Comparison of ENCODE assay signal across 12 cellular contexts in the genomic region with DNA sequence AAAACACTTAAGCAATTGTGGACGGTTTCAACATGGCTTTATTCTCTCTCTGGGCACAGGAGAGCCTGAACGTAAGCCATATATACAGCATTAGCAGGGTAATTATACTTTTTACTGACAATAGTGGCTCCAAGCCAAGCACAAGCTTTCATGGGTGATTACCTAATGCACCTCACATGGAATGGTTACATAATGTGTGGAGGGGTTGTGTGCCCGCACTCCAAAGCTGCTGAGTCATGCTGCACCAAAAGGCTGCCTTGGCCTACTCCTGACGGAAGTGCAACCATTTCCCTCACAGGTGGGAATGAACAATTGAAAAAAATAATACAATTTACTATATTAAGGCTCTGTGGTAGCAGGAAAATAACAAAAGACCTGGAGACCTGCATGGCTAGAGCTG.
DNase-seq lines count a peak whose midpoint lies in the region; ATAC-seq and TF ChIP-seq lines count a peak whose summit lies in the region.
"Had no signal": no experiment of that assay in that cellular context is flagged by ENCODE, and none has a peak within 500 bp of the region (broad histone marks: within the 10 kb centered on the region; RNA-seq: fewer than 3 reads in every experiment).

No MANE protein-coding gene starts in this region.

- no peak overlapping the region for H3K27ac Mint-ChIP-seq in activated T-helper 1 cell treated with anti-CD3 and anti-CD28 coated beads, Interleukin-12 subunit alpha, Interleukin-12 subunit beta, Interleukin-2, Interleukin-4 antibody, amounts not matched to agents 30 ng/mL and 10 ng/mL and 1 ng/mL, durations not matched to agents 14 hours and 24 hours and 36 hours
- H3K27ac Mint-ChIP-seq: T-helper 2 cell treated with Interferon-gamma antibody and Interleukin-4, amounts not matched to agents 5 μg/mL and 100 μg/mL, for 36 hours had no signal

- H3K4me3 Mint-ChIP-seq in activated T-helper 1 cell treated with anti-CD3 and anti-CD28 coated beads, Interleukin-12 subunit alpha, Interleukin-12 subunit beta, Interleukin-2, Interleukin-4 antibody, amounts not matched to agents 30 ng/mL and 10 ng/mL and 1 ng/mL, durations not matched to agents 14 hours and 24 hours and 36 hours: no peak overlapping the region
- H3K4me3 Mint-ChIP-seq: T-helper 2 cell treated with Interferon-gamma antibody and Interleukin-4, amounts not matched to agents 5 μg/mL and 100 μg/mL, for 36 hours had no signal

- ATAC-seq in left cardiac atrium: peak; percentile 71 to 78
- no peak for ATAC-seq in left ventricle myocardium superior
- no peak for ATAC-seq in GM18870 (IDR thresholded peaks at IDR 0.05; ENCODE audit: unreplicated experiment)

- no peaks in the 10 kb centered on the region for H3K9me3 Mint-ChIP-seq in activated T-helper 1 cell treated with anti-CD3 and anti-CD28 coated beads, Interleukin-12 subunit alpha, Interleukin-12 subunit beta, Interleukin-2, Interleukin-4 antibody, amounts not matched to agents 30 ng/mL and 10 ng/mL and 1 ng/mL, durations not matched to agents 14 hours and 24 hours and 36 hours
- H3K9me3 Mint-ChIP-seq: T-helper 2 cell treated with Interferon-gamma antibody and Interleukin-4, amounts not matched to agents 5 μg/mL and 100 μg/mL, for 36 hours had no signal

- no peak for TF ChIP-seq CTCF in dorsolateral prefrontal cortex (IDR thresholded peaks at IDR 0.05 in 54 of 56, conservative IDR thresholded peaks at IDR 0.05 in 2 of 56; ENCODE audit: low read depth in 1 of 56, partially characterized antibody in 56 of 56)

- H3K27ac ChIP-seq in dorsolateral prefrontal cortex: no peak overlapping the region
- H3K27ac ChIP-seq: ascending aorta had no signal

- H3K27me3 Mint-ChIP-seq in activated T-helper 1 cell treated with anti-CD3 and anti-CD28 coated beads, Interleukin-12 subunit alpha, Interleukin-12 subunit beta, Interleukin-2, Interleukin-4 antibody, amounts not matched to agents 30 ng/mL and 10 ng/mL and 1 ng/mL, durations not matched to agents 14 hours and 24 hours and 36 hours (ENCODE audit: insufficient read depth): no peaks in the 10 kb centered on the region

- no peaks in the 10 kb centered on the region for H3K27me3 ChIP-seq in dorsolateral prefrontal cortex
- H3K27me3 ChIP-seq: ascending aorta had no signal

- CTCF ChIA-PET in HEK293T (lab: Yijun Ruan, JAX): no interaction called here

- no peaks in the 10 kb centered on the region for H3K4me1 Mint-ChIP-seq in activated T-helper 1 cell treated with anti-CD3 and anti-CD28 coated beads, Interleukin-12 subunit alpha, Interleukin-12 subunit beta, Interleukin-2, Interleukin-4 antibody, amounts not matched to agents 30 ng/mL and 10 ng/mL and 1 ng/mL, durations not matched to agents 14 hours and 24 hours and 36 hours (ENCODE audit: low read depth)

- DNase-seq in left cardiac atrium: no peak
- no peak for DNase-seq in left ventricle myocardium superior
- peak; percentile 2 for DNase-seq in RPMI7951 (ENCODE audit: low read depth)
- peak; percentile 11 for DNase-seq in iris pigment epithelial cell (ENCODE audit: low read depth)
- no peak for DNase-seq in HEK293T (ENCODE audit: extremely low spot score)
- no peak for DNase-seq in dorsolateral prefrontal cortex
- DNase-seq in activated T-helper 1 cell treated with anti-CD3 and anti-CD28 coated beads, Interleukin-12 subunit alpha, Interleukin-12 subunit beta, Interleukin-2, Interleukin-4 antibody, amounts not matched to agents 30 ng/mL and 10 ng/mL and 1 ng/mL, durations not matched to agents 14 hours and 24 hours and 36 hours (ENCODE audit: low spot score): no peak
- DNase-seq: activated CD8-positive, alpha-beta memory T cell treated with anti-CD3 and anti-CD28 coated beads, Interleukin-2, amount 50 U/mL, for 4 hours; NCI-H226 had no signal

- no peaks in the 10 kb centered on the region for H3K36me3 Mint-ChIP-seq in activated T-helper 1 cell treated with anti-CD3 and anti-CD28 coated beads, Interleukin-12 subunit alpha, Interleukin-12 subunit beta, Interleukin-2, Interleukin-4 antibody, amounts not matched to agents 30 ng/mL and 10 ng/mL and 1 ng/mL, durations not matched to agents 14 hours and 24 hours and 36 hours (ENCODE audit: low read depth)

- intact Hi-C loops in left cardiac atrium (cut with DNase I): no loop called here
- intact Hi-C loops in left ventricle myocardium superior (cut with micrococcal nuclease): no loop called here
- intact Hi-C loops in dorsolateral prefrontal cortex (cut with DNase I): no loop called here
- intact Hi-C loops in activated T-helper 1 cell treated with anti-CD3 and anti-CD28 coated beads, Interleukin-12 subunit alpha, Interleukin-12 subunit beta, Interleukin-2, Interleukin-4 antibody, amounts not matched to agents 30 ng/mL and 10 ng/mL and 1 ng/mL, durations not matched to agents 14 hours and 24 hours and 36 hours (cut with micrococcal nuclease): no loop called here

- no peak overlapping the region for H3K4me3 ChIP-seq in dorsolateral prefrontal cortex
- H3K4me3 ChIP-seq: ascending aorta had no signal

- POLR2A ChIA-PET in HEK293T (lab: Yijun Ruan, JAX): no interaction called here

TF ChIP-seq in HEK293T, 16 proteins besides CTCF, POLR2A, EP300 and RAD21:
- TF ChIP-seq BHLHE40 (IDR thresholded peaks at IDR 0.05; ENCODE audit: borderline replicate concordance): no peak
- no peak for TF ChIP-seq ZNF384 (IDR thresholded peaks at IDR 0.05)
- no peak for TF ChIP-seq TARDBP (IDR thresholded peaks at IDR 0.05)
- TF ChIP-seq ELF4 (IDR thresholded peaks at IDR 0.05): no peak
- TF ChIP-seq CTBP1 (IDR thresholded peaks at IDR 0.05; ENCODE audit: borderline replicate concordance): no peak
- TF ChIP-seq SP1 (IDR thresholded peaks at IDR 0.05): no peak
- TF ChIP-seq FOXA1 (IDR thresholded peaks at IDR 0.05): no peak
- TF ChIP-seq, protein P1, sequence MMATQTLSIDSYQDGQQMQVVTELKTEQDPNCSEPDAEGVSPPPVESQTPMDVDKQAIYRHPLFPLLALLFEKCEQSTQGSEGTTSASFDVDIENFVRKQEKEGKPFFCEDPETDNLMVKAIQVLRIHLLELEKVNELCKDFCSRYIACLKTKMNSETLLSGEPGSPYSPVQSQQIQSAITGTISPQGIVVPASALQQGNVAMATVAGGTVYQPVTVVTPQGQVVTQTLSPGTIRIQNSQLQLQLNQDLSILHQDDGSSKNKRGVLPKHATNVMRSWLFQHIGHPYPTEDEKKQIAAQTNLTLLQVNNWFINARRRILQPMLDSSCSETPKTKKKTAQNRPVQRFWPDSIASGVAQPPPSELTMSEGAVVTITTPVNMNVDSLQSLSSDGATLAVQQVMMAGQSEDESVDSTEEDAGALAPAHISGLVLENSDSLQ (IDR thresholded peaks at IDR 0.05): no peak
- no peak for TF ChIP-seq FOXK2 (IDR thresholded peaks at IDR 0.05)
- no peak for TF ChIP-seq ARNT (IDR thresholded peaks at IDR 0.05)
- no peak for TF ChIP-seq FOXM1 (IDR thresholded peaks at IDR 0.05; ENCODE audit: borderline replicate concordance)
- no peak for TF ChIP-seq NFRKB (IDR thresholded peaks at IDR 0.05)
- TF ChIP-seq LEF1 (IDR thresholded peaks at IDR 0.05; ENCODE audit: borderline replicate concordance): no peak
- TF ChIP-seq HDGF (IDR thresholded peaks at IDR 0.05; ENCODE audit: borderline replicate concordance): no peak

Comparison
In these comparisons a context has a peak if more than half of its experiments do, and no peak if none do; other contexts are left out.
1. ATAC-seq: peak in left cardiac atrium (2 of 2); none in left ventricle myocardium superior (single experiment) and GM18870 (single experiment).
2. DNase-seq: peak in RPMI7951 (single experiment) and iris pigment epithelial cell (single experiment); none in left cardiac atrium (single experiment), left ventricle myocardium superior (single experiment), HEK293T (single experiment), dorsolateral prefrontal cortex (0 of 10) and activated T-helper 1 cell treated with anti-CD3 and anti-CD28 coated beads, Interleukin-12 subunit alpha, Interleukin-12 subunit beta, Interleukin-2, Interleukin-4 antibody, amounts not matched to agents 30 ng/mL and 10 ng/mL and 1 ng/mL, durations not matched to agents 14 hours and 24 hours and 36 hours (single experiment).